Comparison of ENCODE assay signal across 28 cellular contexts in genomic region chr1:243523766-243524165, GRCh38.
"Had no signal": no experiment of that assay in that cellular context is flagged by ENCODE, and none has a peak within 500 bp of the region (broad histone marks: within the 10 kb centered on the region; RNA-seq: fewer than 3 reads in every experiment).

No MANE protein-coding gene starts in this region.

- H3K27me3 ChIP-seq: ascending aorta, brain microvascular endothelial cell, esophagus muscularis mucosa, heart right ventricle, upper lobe of left lung had no signal

- H3K27me3 Mint-ChIP-seq: activated naive CD4-positive, alpha-beta T cell treated with anti-CD3 and anti-CD28 coated beads, Interleukin-2, amount 10 ng/mL, durations not matched to agents 7 days and 5 days; activated naive CD8-positive, alpha-beta T cell treated with anti-CD3 and anti-CD28 coated beads, Interleukin-2, amount 10 ng/mL, durations not matched to agents 7 days and 5 days; progenitor cell of endocrine pancreas; stimulated activated naive CD8-positive, alpha-beta T cell treated with anti-CD3 and anti-CD28 coated beads, Interleukin-15, Interleukin-2, amounts not matched to agents 100 ng/mL and 50 ng/mL, for 24 hours had no signal

- H3K9me3 Mint-ChIP-seq: activated naive CD4-positive, alpha-beta T cell treated with anti-CD3 and anti-CD28 coated beads, Interleukin-2, amount 10 ng/mL, durations not matched to agents 7 days and 5 days; activated naive CD8-positive, alpha-beta T cell treated with anti-CD3 and anti-CD28 coated beads, Interleukin-2, amount 10 ng/mL, durations not matched to agents 7 days and 5 days; stimulated activated naive CD8-positive, alpha-beta T cell treated with anti-CD3 and anti-CD28 coated beads, Interleukin-15, Interleukin-2, amounts not matched to agents 100 ng/mL and 50 ng/mL, for 24 hours had no signal

- H3K4me3 ChIP-seq: ascending aorta, esophagus muscularis mucosa, heart right ventricle, skin epidermis, upper lobe of left lung had no signal

- H3K36me3 ChIP-seq: brain microvascular endothelial cell, upper lobe of left lung had no signal

- H3K27ac ChIP-seq: brain microvascular endothelial cell, esophagus muscularis mucosa, heart right ventricle, upper lobe of left lung, VCaP had no signal

- DNase-seq: activated CD4-positive, alpha-beta T cell treated with anti-CD3 and anti-CD28 coated beads for 48 hours; activated CD4-positive, alpha-beta T cell treated with anti-CD3 and anti-CD28 coated beads, Interleukin-2, amount 50 U/mL, for 48 hours; activated CD8-positive, alpha-beta memory T cell treated with anti-CD3 and anti-CD28 coated beads for 24 hours; activated gamma-delta T cell; activated naive CD4-positive, alpha-beta T cell treated with anti-CD3 and anti-CD28 coated beads, Interleukin-2, amount 10 ng/mL, durations not matched to agents 7 days and 5 days; activated naive CD8-positive, alpha-beta T cell treated with anti-CD3 and anti-CD28 coated beads, Interleukin-2, amount 10 ng/mL, durations not matched to agents 7 days and 5 days; activated T-cell treated with anti-CD3 and anti-CD28 coated beads, Interleukin-2, amount 50 U/mL, for 1 hour; brain microvascular endothelial cell; cortex of kidney; endodermal cell; foreskin melanocyte; heart right ventricle; islet precursor cell; left colon; mammary epithelial cell; stimulated activated CD4-positive, alpha-beta T cell treated with anti-CD3 and anti-CD28 coated beads, Interleukin-12 subunit alpha, Interleukin-12 subunit beta, amount 100 ng/mL, for 4 hours; stimulated activated CD4-positive, alpha-beta T cell treated with anti-CD3 and anti-CD28 coated beads, Interleukin-4, amount 100 ng/mL, for 24 hours; upper lobe of left lung had no signal

- H3K27ac Mint-ChIP-seq: activated naive CD4-positive, alpha-beta T cell treated with anti-CD3 and anti-CD28 coated beads, Interleukin-2, amount 10 ng/mL, durations not matched to agents 7 days and 5 days; activated naive CD8-positive, alpha-beta T cell treated with anti-CD3 and anti-CD28 coated beads, Interleukin-2, amount 10 ng/mL, durations not matched to agents 7 days and 5 days; endodermal cell; progenitor cell of endocrine pancreas; stimulated activated effector memory CD8-positive, alpha-beta T cell treated with anti-CD3 and anti-CD28 coated beads, Interleukin-12 subunit alpha, Interleukin-12 subunit beta, amount 100 ng/mL, for 72 hours; stimulated activated naive CD8-positive, alpha-beta T cell treated with anti-CD3 and anti-CD28 coated beads, Interleukin-15, Interleukin-2, amounts not matched to agents 100 ng/mL and 50 ng/mL, for 24 hours had no signal

- H3K36me3 Mint-ChIP-seq: activated naive CD4-positive, alpha-beta T cell treated with anti-CD3 and anti-CD28 coated beads, Interleukin-2, amount 10 ng/mL, durations not matched to agents 7 days and 5 days; activated naive CD8-positive, alpha-beta T cell treated with anti-CD3 and anti-CD28 coated beads, Interleukin-2, amount 10 ng/mL, durations not matched to agents 7 days and 5 days; stimulated activated effector memory CD8-positive, alpha-beta T cell treated with anti-CD3 and anti-CD28 coated beads, Interleukin-12 subunit alpha, Interleukin-12 subunit beta, amount 100 ng/mL, for 72 hours had no signal

- FAIRE-seq: TTC549 had no signal

- H3K9me3 ChIP-seq: ascending aorta, esophagus muscularis mucosa, upper lobe of left lung had no signal

- H3K4me3 Mint-ChIP-seq: activated naive CD4-positive, alpha-beta T cell treated with anti-CD3 and anti-CD28 coated beads, Interleukin-2, amount 10 ng/mL, durations not matched to agents 7 days and 5 days; activated naive CD8-positive, alpha-beta T cell treated with anti-CD3 and anti-CD28 coated beads, Interleukin-2, amount 10 ng/mL, durations not matched to agents 7 days and 5 days; endodermal cell; stimulated activated effector memory CD8-positive, alpha-beta T cell treated with anti-CD3 and anti-CD28 coated beads, Interleukin-12 subunit alpha, Interleukin-12 subunit beta, amount 100 ng/mL, for 72 hours; stimulated activated naive CD8-positive, alpha-beta T cell treated with anti-CD3 and anti-CD28 coated beads, Interleukin-15, Interleukin-2, amounts not matched to agents 100 ng/mL and 50 ng/mL, for 24 hours had no signal

- ATAC-seq: activated CD4-positive, CD25-positive, alpha-beta regulatory T cell treated with anti-CD3 and anti-CD28 coated beads, Interleukin-2, amount 50 U/mL, for 24 hours; heart right ventricle; left colon; sciatic nerve; stimulated activated effector memory CD8-positive, alpha-beta T cell treated with anti-CD3 and anti-CD28 coated beads, Interleukin-12 subunit alpha, Interleukin-12 subunit beta, amount 100 ng/mL, for 72 hours had no signal

- H3K4me1 ChIP-seq: upper lobe of left lung had no signal
